1 cellular context compared by ENCODE assay signal in genomic region chr12:126869644-126870043, GRCh38.
A peak's percentile ranks its signal among the peaks of the same experiment; 100 is the strongest.
TF ChIP-seq lines count a peak whose summit lies in the region.

No MANE protein-coding gene starts in this region.

TF ChIP-seq in K562, 482 proteins besides CTCF, POLR2A, EP300 and RAD21 (continued from another document):
- TF ChIP-seq ZMIZ1 (IDR thresholded peaks at IDR 0.05; ENCODE audit: low read depth in 2 of 2, low read length in 2 of 2) (peak in 1 of 2 experiments; percentile 69; a peak in 1 of 4 replicates), MBD2 (IDR thresholded peaks at IDR 0.05; ENCODE audit: borderline replicate concordance, low read depth) (no peak; the same call in 1 of the 2 replicates), SMARCA4 (IDR thresholded peaks at IDR 0.05) (peak; percentile 95), SMARCC2 (IDR thresholded peaks at IDR 0.05; ENCODE audit: low read depth) (peak; percentile 64; the same call in 1 of the 2 replicates), NCOR1 (IDR thresholded peaks at IDR 0.05) (peak; percentile 92), DPF2 (IDR thresholded peaks at IDR 0.05) (peak; percentile 95), BRF2 (IDR thresholded peaks at IDR 0.05; ENCODE audit: borderline replicate concordance, insufficient read depth, insufficient read length) (no peak), CBFA2T2 (conservative IDR thresholded peaks at IDR 0.05) (peak; percentile 90), ZBTB9 (CRISPR knock-in tag; IDR thresholded peaks at IDR 0.05) (no peak), CHAMP1 (IDR thresholded peaks at IDR 0.05) (peak; percentile 67; the same call in 1 of the 2 replicates), HDAC3 (IDR thresholded peaks at IDR 0.05; ENCODE audit: borderline replicate concordance, partially characterized antibody) (peak; percentile 73), HDAC1 (IDR thresholded peaks at IDR 0.05) (peak; percentile 35 to 77; a peak in 2 of 4 replicates), ZNF384 (IDR thresholded peaks at IDR 0.05; ENCODE audit: low read depth, low read length) (peak; percentile 81), ESRRA (IDR thresholded peaks at IDR 0.05; ENCODE audit: borderline replicate concordance, low read depth) (peak; percentile 63; the same call in 1 of the 2 replicates), NCOA1 (IDR thresholded peaks at IDR 0.05; ENCODE audit: low read depth) (peak; percentile 83; the same call in 1 of the 2 replicates), FOXJ2 (tag; IDR thresholded peaks at IDR 0.05) (no peak), FOSL1 (tag; conservative IDR thresholded peaks at IDR 0.05) (peak; percentile 78), ZC3H11A (IDR thresholded peaks at IDR 0.05; ENCODE audit: low read depth, low read length) (no peak), TEAD4 (IDR thresholded peaks at IDR 0.05; ENCODE audit: low read length) (peak; percentile 88), TEAD4 (CRISPR knock-in tag; IDR thresholded peaks at IDR 0.05; ENCODE audit: borderline replicate concordance) (no peak), FOXM1 (IDR thresholded peaks at IDR 0.05; ENCODE audit: low read depth) (peak; percentile 70), FOXM1 (CRISPR knock-in tag; IDR thresholded peaks at IDR 0.05; ENCODE audit: low read depth) (no peak), ATF7 (IDR thresholded peaks at IDR 0.05) (peak; percentile 69), C11orf30 (IDR thresholded peaks at IDR 0.05; ENCODE audit: low read depth) (no peak), TBL1XR1 (IDR thresholded peaks at IDR 0.05; ENCODE audit: low read length in 2 of 2) (peak; percentile 69 to 76; a peak in 3 of 4 replicates), SPI1 (IDR thresholded peaks at IDR 0.05; ENCODE audit: borderline replicate concordance, low read depth, low read length) (no peak), MECOM (CRISPR knock-in tag; IDR thresholded peaks at IDR 0.05) (peak; percentile 70; the same call in 1 of the 2 replicates), ZNF12 (CRISPR knock-in tag; IDR thresholded peaks at IDR 0.05) (no peak), KLF1 (tag; IDR thresholded peaks at IDR 0.05) (peak; percentile 60; the same call in 1 of the 2 replicates), KDM1A (IDR thresholded peaks at IDR 0.05) (peak; percentile 88), NFIC (IDR thresholded peaks at IDR 0.05) (peak; percentile 65), THRA (IDR thresholded peaks at IDR 0.05) (peak; percentile 80), EP400 (IDR thresholded peaks at IDR 0.05) (0 out of 2 replicates have a peak, but pooled peaks have one; percentile 16), E2F5 (CRISPR knock-in tag; IDR thresholded peaks at IDR 0.05) (no peak), ZFP91 (CRISPR knock-in tag; IDR thresholded peaks at IDR 0.05) (no peak), ARNT (IDR thresholded peaks at IDR 0.05) (peak in 1 of 2 experiments; percentile 80; a peak in 1 of 4 replicates), BRD4 (IDR thresholded peaks at IDR 0.05) (no peak), HNRNPL (IDR thresholded peaks at IDR 0.05; ENCODE audit: low read depth, low read length) (no peak)
